In genomic region chr14:100062602-100063001, GRCh38 we compare ENCODE assay signal across 14 cellular contexts. TPM values are rescaled to one million over a fixed set of nuclear protein-coding genes. Genes with fewer than 3 reads are reported as not detected.
DNase-seq lines count a peak whose midpoint lies in the region; FAIRE-seq and TF ChIP-seq lines count a peak whose summit lies in the region.
"Had no signal": no experiment of that assay in that cellular context is flagged by ENCODE, and none has a peak within 500 bp of the region (broad histone marks: within the 10 kb centered on the region; RNA-seq: fewer than 3 reads in every experiment).

No MANE protein-coding gene starts in this region.

- peaks cover 5% of the 10 kb centered on the region for H3K36me3 Mint-ChIP-seq in activated CD4-positive, alpha-beta memory T cell treated with anti-CD3 and anti-CD28 coated beads for 36 hours

- TF ChIP-seq POLR2A in stomach (IDR thresholded peaks at IDR 0.05), result no peak
- TF ChIP-seq POLR2A in GM12891 (IDR thresholded peaks at IDR 0.05; ENCODE audit: low read depth, low read length), result no peak

- 73 to 90% (median 84%) methylated on average over 4 of the region's 4 CpGs for WGBS in stomach, 5 donors

- H3K27me3 Mint-ChIP-seq in activated CD4-positive, alpha-beta memory T cell treated with anti-CD3 and anti-CD28 coated beads for 36 hours, result no peaks in the 10 kb centered on the region

- H3K9me3 Mint-ChIP-seq in activated CD4-positive, alpha-beta memory T cell treated with anti-CD3 and anti-CD28 coated beads for 36 hours, result no peaks in the 10 kb centered on the region

- CTCF ChIA-PET in activated CD4-positive, alpha-beta memory T cell treated with anti-CD3 and anti-CD28 coated beads for 36 hours (lab: Charles Lee), result interaction anchor here (1.1 to 16.8 kb wide), 8 partner anchors 9 to 131 kb away, joined by 3 to 573 read pairs (median 9); no protein-coding TSS in a partner anchor

- H3K27me3 ChIP-seq in effector memory CD4-positive, alpha-beta T cell (replicated peaks; ENCODE audit: control insufficient read depth, insufficient read depth, low read length, poor library complexity, severe bottlenecking), result no peaks in the 10 kb centered on the region
- no peaks in the 10 kb centered on the region for H3K27me3 ChIP-seq in stomach

- no peak for TF ChIP-seq CTCF in stomach (IDR thresholded peaks at IDR 0.05)

- no peak for TF ChIP-seq EP300 in stomach (IDR thresholded peaks at IDR 0.05)

- H3K4me1 ChIP-seq in effector memory CD4-positive, alpha-beta T cell (ENCODE audit: control insufficient read depth, insufficient read depth, low read length, poor library complexity, severe bottlenecking), result peaks cover 66% of the 10 kb centered on the region
- H3K4me1 ChIP-seq in stomach, result peaks cover 8 to 50% (median 22%) of the 10 kb centered on the region in 4 donors

- peak overlapping the region; percentile 69 for H3K4me3 Mint-ChIP-seq in activated CD4-positive, alpha-beta memory T cell treated with anti-CD3 and anti-CD28 coated beads for 36 hours
- H3K4me3 Mint-ChIP-seq: nephron had no signal

- no peaks in the 10 kb centered on the region for H3K9me3 ChIP-seq in effector memory CD4-positive, alpha-beta T cell (ENCODE audit: control insufficient read depth, low read length)
- H3K9me3 ChIP-seq in stomach, result no peaks in the 10 kb centered on the region

- H3K27ac Mint-ChIP-seq in activated CD4-positive, alpha-beta memory T cell treated with anti-CD3 and anti-CD28 coated beads for 36 hours, result peak overlapping the region; percentile 98
- H3K27ac Mint-ChIP-seq: nephron had no signal

- H3K36me3 ChIP-seq in effector memory CD4-positive, alpha-beta T cell (ENCODE audit: control insufficient read depth, insufficient read depth, low read length), result no peaks in the 10 kb centered on the region
- H3K36me3 ChIP-seq in stomach, result no peaks in the 10 kb centered on the region

- no peak overlapping the region for H3K4me3 ChIP-seq in effector memory CD4-positive, alpha-beta T cell (ENCODE audit: insufficient read depth, low read depth, low read length, poor library complexity, severe bottlenecking)
- H3K4me3 ChIP-seq in stomach, result no peak overlapping the region

- DNase-seq in stimulated activated CD4-positive, alpha-beta T cell treated with anti-CD3 and anti-CD28 coated beads, Interleukin-1b, Interleukin-23, amount 100 ng/mL, for 48 hours, result peak; percentile 62
- no peak for DNase-seq in stimulated activated CD4-positive, alpha-beta T cell treated with anti-CD3 and anti-CD28 coated beads, Interleukin-2, amount 100 ng/mL, for 48 hours
- peak; percentile 78 for DNase-seq in activated CD4-positive, alpha-beta memory T cell treated with anti-CD3 and anti-CD28 coated beads for 36 hours
- no peak for DNase-seq in effector memory CD4-positive, alpha-beta T cell
- DNase-seq in stomach, result no peak
- DNase-seq in SKM-1 (lab: John Stamatoyannopoulos, UW; ENCODE audit: unreplicated experiment), result no peak
- no peak for DNase-seq in GM12891 (ENCODE audit: insufficient read length, low spot score)
- no peak for DNase-seq in D341Med (ENCODE audit: low spot score)
- DNase-seq: left ventricle myocardium superior, NCI-H1694, NCI-H510A, OCI-M1 had no signal

- intact Hi-C loops in activated CD4-positive, alpha-beta memory T cell treated with anti-CD3 and anti-CD28 coated beads for 36 hours (cut with micrococcal nuclease), result loop anchor here (2.0 to 10.0 kb wide), 5 partner anchors 90 to 798 kb away; partner anchors contain the start of gene CCDC85C
- intact Hi-C loops in stomach (cut with DNase I; ENCODE audit: low total_unique reads), result no loop called here

- POLR2A ChIA-PET in activated CD4-positive, alpha-beta memory T cell treated with anti-CD3 and anti-CD28 coated beads for 36 hours (lab: Charles Lee), result interaction anchor here (1.2 to 16.6 kb wide), 5 partner anchors 9 to 91 kb away, joined by 3 to 302 read pairs (median 5); no protein-coding TSS in a partner anchor

- FAIRE-seq in GM12891 (lab: Jason Lieb, UNC), result no peak

- H3K4me1 Mint-ChIP-seq in activated CD4-positive, alpha-beta memory T cell treated with anti-CD3 and anti-CD28 coated beads for 36 hours (ENCODE audit: low read depth), result peaks cover 80% of the 10 kb centered on the region
- H3K4me1 Mint-ChIP-seq: nephron had no signal

- peak overlapping the region; percentile 90 for H3K27ac ChIP-seq in effector memory CD4-positive, alpha-beta T cell (ENCODE audit: insufficient read depth, low read length, poor library complexity, severe bottlenecking)
- peak overlapping the region in 4 of 5 donors; percentile 36 to 83 (median 48) for H3K27ac ChIP-seq in stomach
- H3K27ac ChIP-seq: KMS-11 had no signal

TF ChIP-seq in GM12891, 5 proteins besides CTCF, POLR2A, EP300 and RAD21:
- TF ChIP-seq POU2F2 (IDR thresholded peaks at IDR 0.05; ENCODE audit: low read depth, low read length) (no peak), TAF1 (IDR thresholded peaks at IDR 0.05; ENCODE audit: low read depth, low read length) (no peak), PAX5 (IDR thresholded peaks at IDR 0.05; ENCODE audit: insufficient read depth, low read length, severe bottlenecking) (no peak), SPI1 (IDR thresholded peaks at IDR 0.05; ENCODE audit: low read depth, low read length) (no peak), POLR2AphosphoS5 (IDR thresholded peaks at IDR 0.05; ENCODE audit: low read depth, low read length) (no peak)

RNA-seq across cellular contexts. Expression of gene EVL, which starts 2.6 kb away (rescaled TPM):
- total RNA-seq in activated CD4-positive, alpha-beta memory T cell treated with anti-CD3 and anti-CD28 coated beads for 36 hours, result 100 to 1,000 TPM; 174 to 180 TPM
- total RNA-seq in stomach, result 100 to 1,000 TPM in 1 of 5 donors, 10 to 100 TPM in 4; 23.3 to 111 (median 32.6) TPM
- 10 to 100 TPM; 35.7 to 64.9 (median 43.7) TPM for polyA plus RNA-seq in stomach
- polyA plus RNA-seq in GM12891 (2012; ENCODE audit: low read depth, missing spikeins), result 181 TPM

Comparison
In these comparisons a context has a peak if more than half of its experiments do, and no peak if none do; other contexts are left out.
1. DNase-seq: peak in stimulated activated CD4-positive, alpha-beta T cell treated with anti-CD3 and anti-CD28 coated beads, Interleukin-1b, Interleukin-23, amount 100 ng/mL, for 48 hours (single experiment) and activated CD4-positive, alpha-beta memory T cell treated with anti-CD3 and anti-CD28 coated beads for 36 hours (single experiment); none in stimulated activated CD4-positive, alpha-beta T cell treated with anti-CD3 and anti-CD28 coated beads, Interleukin-2, amount 100 ng/mL, for 48 hours (0 of 2), effector memory CD4-positive, alpha-beta T cell (0 of 3), stomach (single experiment), SKM-1 (single experiment), GM12891 (single experiment) and D341Med (single experiment).